Comparison of ENCODE assay signal across 16 cellular contexts in the genomic region with DNA sequence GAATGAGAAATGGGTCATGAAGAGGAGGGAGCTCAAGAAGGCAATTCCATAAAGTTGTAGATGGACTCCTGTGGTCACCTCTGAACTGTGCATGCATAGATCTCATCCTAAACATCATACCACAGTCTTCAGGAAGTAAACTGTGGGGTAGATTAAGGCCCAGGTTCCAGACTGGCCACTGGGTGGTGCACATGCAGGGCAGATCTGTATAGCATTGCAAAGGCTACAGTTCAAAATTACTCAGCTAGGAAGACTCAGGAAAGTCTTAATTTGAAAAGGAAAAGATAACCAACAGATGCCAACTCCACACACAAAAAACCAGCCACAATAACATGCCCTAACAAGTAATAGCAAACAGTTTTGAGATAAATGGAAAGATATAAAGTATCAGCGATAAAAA. TPM values are rescaled to one million over a fixed set of nuclear protein-coding genes. Genes with fewer than 3 reads are reported as not detected.
A peak's percentile ranks its signal among the peaks of the same experiment; 100 is the strongest.
DNase-seq lines count a peak whose midpoint lies in the region; ATAC-seq, FAIRE-seq and TF ChIP-seq lines count a peak whose summit lies in the region.
"Had no signal": no experiment of that assay in that cellular context is flagged by ENCODE, and none has a peak within 500 bp of the region (broad histone marks: within the 10 kb centered on the region; RNA-seq: fewer than 3 reads in every experiment).

No MANE protein-coding gene starts in this region.

- H4K8ac ChIP-seq in H1 (ENCODE audit: extremely low read depth, insufficient read depth, low read length) = no peak overlapping the region

- H2BK15ac ChIP-seq in H1 (ENCODE audit: low read length) = no peak overlapping the region

- H4K91ac ChIP-seq in H1 (replicated peaks; ENCODE audit: insufficient read length, low read length) = no peak overlapping the region

- H3K4me2 ChIP-seq in H1 (ENCODE audit: insufficient read depth in 1 of 2, low read depth in 2 of 2, low read length in 2 of 2) = no peak overlapping the region

- H3K23me2 ChIP-seq in H1 (ENCODE audit: low read depth, low read length) = no peaks in the 10 kb centered on the region

- H4K20me1 ChIP-seq in H1 (replicated peaks in 1 of 2; ENCODE audit: control insufficient read depth in 1 of 2, insufficient read depth in 2 of 2, low read length in 2 of 2) = no peaks in the 10 kb centered on the region

- TF ChIP-seq CTCF in NB4 (IDR thresholded peaks at IDR 0.05; ENCODE audit: low read depth, low read length) (peak; percentile 55), H1 (IDR thresholded peaks at IDR 0.05; ENCODE audit: control extremely low read depth in 1 of 3, insufficient read depth in 1 of 3, low read depth in 1 of 3, low read length in 3 of 3) (peak; percentile 48 to 57 (median 49)), type B pancreatic cell (conservative IDR thresholded peaks at IDR 0.05) (peak; percentile 23)

- H3K79me1 ChIP-seq in H1 (ENCODE audit: low read depth, low read length) = no peaks in the 10 kb centered on the region

- no peak overlapping the region for H3K9ac ChIP-seq in H1 (replicated peaks in 1 of 4; ENCODE audit: extremely low read depth in 1 of 4, low read depth in 3 of 4, low read length in 3 of 4)

- no peak overlapping the region for H3K4ac ChIP-seq in H1 (replicated peaks; ENCODE audit: insufficient read length, low read depth, low read length)

- no peaks in the 10 kb centered on the region for H3K4me1 ChIP-seq in H1 (replicated peaks in 1 of 4; ENCODE audit: control insufficient read depth in 3 of 4, insufficient read depth in 4 of 4, low read length in 3 of 4)

- no peak overlapping the region for H2AFZ ChIP-seq in H1 (ENCODE audit: low read length)

- peaks cover 0 to 2% of the 10 kb centered on the region in 2 experiments; a peak in 1 of 4 replicates for H3K9me3 ChIP-seq in H1 (ENCODE audit: insufficient read depth in 2 of 2, low read depth in 1 of 2, low read length in 1 of 2)

- no peaks in the 10 kb centered on the region for H3K79me2 ChIP-seq in H1 (ENCODE audit: control insufficient read depth in 1 of 2, insufficient read depth in 2 of 2, low read length in 2 of 2)

- H3K27me3 ChIP-seq in H1 (replicated peaks in 1 of 4; ENCODE audit: control insufficient read depth in 3 of 4, extremely low read depth in 1 of 4, insufficient read depth in 3 of 4, low read length in 3 of 4) = no peaks in the 10 kb centered on the region
- H3K27me3 ChIP-seq: dorsolateral prefrontal cortex, MG63 had no signal

- H3K4me3 Mint-ChIP-seq in activated CD8-positive, alpha-beta memory T cell treated with anti-CD3 and anti-CD28 coated beads, Interleukin-2, amount 10 ng/mL, durations not matched to agents 7 days and 5 days = no peak overlapping the region
- H3K4me3 Mint-ChIP-seq in type B pancreatic cell = no peak overlapping the region
- H3K4me3 Mint-ChIP-seq: CD4-positive, CD25-positive, alpha-beta regulatory T cell; naive thymus-derived CD4-positive, alpha-beta T cell; stimulated activated memory B cell treated with anti-CD40 and anti-IgM and Interleukin-4, amounts not matched to agents 10 μg/mL and 1 μg/mL and 100 μg/mL, for 72 hours had no signal

- H4K5ac ChIP-seq in H1 (ENCODE audit: insufficient read length, low read depth, low read length) = no peak overlapping the region

- no peak overlapping the region for H3K23ac ChIP-seq in H1 (ENCODE audit: insufficient read length)

- H3K9me3 Mint-ChIP-seq in activated CD8-positive, alpha-beta memory T cell treated with anti-CD3 and anti-CD28 coated beads, Interleukin-2, amount 10 ng/mL, durations not matched to agents 7 days and 5 days (ENCODE audit: low read depth) = peaks cover 4% of the 10 kb centered on the region
- H3K9me3 Mint-ChIP-seq in type B pancreatic cell = no peaks in the 10 kb centered on the region

- TF ChIP-seq POLR2A in NB4 (IDR thresholded peaks at IDR 0.05; ENCODE audit: extremely low read depth, insufficient read length) (no peak), H1 (IDR thresholded peaks at IDR 0.05; ENCODE audit: control extremely low read depth in 1 of 2, low read depth in 2 of 2, low read length in 2 of 2) (no peak)

- H3K36me3 ChIP-seq in H1 (ENCODE audit: control insufficient read depth in 2 of 4, insufficient read depth in 4 of 4, low read length in 3 of 4) = no peaks in the 10 kb centered on the region
- H3K36me3 ChIP-seq: MG63 had no signal

- H3K4me1 Mint-ChIP-seq in activated CD8-positive, alpha-beta memory T cell treated with anti-CD3 and anti-CD28 coated beads, Interleukin-2, amount 10 ng/mL, durations not matched to agents 7 days and 5 days = peaks cover 3% of the 10 kb centered on the region
- H3K4me1 Mint-ChIP-seq in type B pancreatic cell (ENCODE audit: unreplicated experiment) = no peaks in the 10 kb centered on the region
- H3K4me1 Mint-ChIP-seq: CD4-positive, CD25-positive, alpha-beta regulatory T cell; stimulated activated memory B cell treated with anti-CD40 and anti-IgM and Interleukin-4, amounts not matched to agents 10 μg/mL and 1 μg/mL and 100 μg/mL, for 72 hours had no signal

- peak; percentile 45 to 53 for TF ChIP-seq RAD21 in H1 (IDR thresholded peaks at IDR 0.05 in 1 of 2, conservative IDR thresholded peaks at IDR 0.05 in 1 of 2; ENCODE audit: low read depth in 2 of 2, low read length in 2 of 2)

- no peaks in the 10 kb centered on the region for H3K36me3 Mint-ChIP-seq in activated CD8-positive, alpha-beta memory T cell treated with anti-CD3 and anti-CD28 coated beads, Interleukin-2, amount 10 ng/mL, durations not matched to agents 7 days and 5 days
- H3K36me3 Mint-ChIP-seq in type B pancreatic cell = no peaks in the 10 kb centered on the region
- H3K36me3 Mint-ChIP-seq: CD4-positive, CD25-positive, alpha-beta regulatory T cell had no signal

- no peak for ATAC-seq in activated CD8-positive, alpha-beta memory T cell treated with anti-CD3 and anti-CD28 coated beads, Interleukin-2, amount 10 ng/mL, durations not matched to agents 7 days and 5 days
- no peak for ATAC-seq in HG03342 (IDR thresholded peaks at IDR 0.05; ENCODE audit: unreplicated experiment)
- ATAC-seq: naive thymus-derived CD4-positive, alpha-beta T cell; stimulated activated memory B cell treated with anti-CD40 and anti-IgM and Interleukin-4, amounts not matched to agents 10 μg/mL and 1 μg/mL and 100 μg/mL, for 72 hours had no signal

- no peak overlapping the region for H2BK120ac ChIP-seq in H1 (replicated peaks; ENCODE audit: low read depth, low read length)

- no peak overlapping the region for H2AK5ac ChIP-seq in H1 (ENCODE audit: low read depth, low read length)

- H3K27ac ChIP-seq in H1 (ENCODE audit: low read depth, low read length) = no peak overlapping the region
- H3K27ac ChIP-seq: dorsolateral prefrontal cortex had no signal

- H3K18ac ChIP-seq in H1 (ENCODE audit: extremely low read depth, low read length) = no peak overlapping the region

- peak; percentile 26 for DNase-seq in activated CD8-positive, alpha-beta memory T cell treated with anti-CD3 and anti-CD28 coated beads, Interleukin-2, amount 50 U/mL, for 48 hours
- DNase-seq in activated CD8-positive, alpha-beta memory T cell treated with anti-CD3 and anti-CD28 coated beads, Interleukin-2, amount 10 ng/mL, durations not matched to agents 7 days and 5 days = no peak
- peak; percentile 40 for DNase-seq in NB4 (ENCODE audit: low read depth)
- DNase-seq in H1 (ENCODE audit: low read depth in 1 of 2, low spot score in 2 of 2) = peak in 1 of 2 experiments; percentile 35
- no peak for DNase-seq in type B pancreatic cell (ENCODE audit: extremely low spot score, unreplicated experiment)
- DNase-seq in GM19239 (ENCODE audit: insufficient read length, low spot score) = no peak
- no peak for DNase-seq in pons (ENCODE audit: low spot score)
- DNase-seq: CD4-positive, CD25-positive, alpha-beta regulatory T cell; dorsolateral prefrontal cortex; MG63; naive thymus-derived CD4-positive, alpha-beta T cell; stimulated activated CD4-positive, alpha-beta T cell treated with anti-CD3 and anti-CD28 coated beads, Interleukin-15, amount 100 ng/mL, for 24 hours had no signal

- H2BK12ac ChIP-seq in H1 (ENCODE audit: low read depth, low read length) = no peak overlapping the region

- H3K4me3 ChIP-seq in NB4 (ENCODE audit: low read depth, low read length) (no peak overlapping the region), H1 (ENCODE audit: extremely low read depth in 1 of 4, insufficient read depth in 2 of 4, low read depth in 3 of 4, low read length in 4 of 4) (no peak overlapping the region)
- H3K4me3 ChIP-seq: dorsolateral prefrontal cortex, MG63 had no signal

- peaks cover 29% of the 10 kb centered on the region for H3K27me3 Mint-ChIP-seq in activated CD8-positive, alpha-beta memory T cell treated with anti-CD3 and anti-CD28 coated beads, Interleukin-2, amount 10 ng/mL, durations not matched to agents 7 days and 5 days
- peaks cover 3% of the 10 kb centered on the region for H3K27me3 Mint-ChIP-seq in type B pancreatic cell
- H3K27me3 Mint-ChIP-seq: CD4-positive, CD25-positive, alpha-beta regulatory T cell had no signal

- POLR2A ChIA-PET in H1 (lab: Charles Lee; ENCODE audit: partially characterized antibody) = no interaction called here

- H3K27ac Mint-ChIP-seq in activated CD8-positive, alpha-beta memory T cell treated with anti-CD3 and anti-CD28 coated beads, Interleukin-2, amount 10 ng/mL, durations not matched to agents 7 days and 5 days = no peak overlapping the region
- no peak overlapping the region for H3K27ac Mint-ChIP-seq in type B pancreatic cell
- H3K27ac Mint-ChIP-seq: activated T-helper 2 cell treated with anti-CD3 and anti-CD28 coated beads, Interferon-gamma antibody, Interleukin-2, Interleukin-4, amounts not matched to agents 10 μg/mL and 5 μg/mL and 100 μg/mL, durations not matched to agents 14 hours and 24 hours and 36 hours; CD4-positive, CD25-positive, alpha-beta regulatory T cell; naive thymus-derived CD4-positive, alpha-beta T cell; stimulated activated memory B cell treated with anti-CD40 and anti-IgM and Interleukin-4, amounts not matched to agents 10 μg/mL and 1 μg/mL and 100 μg/mL, for 72 hours had no signal

- no peak overlapping the region for H3K56ac ChIP-seq in H1 (replicated peaks; ENCODE audit: insufficient read length, low read depth, low read length)

- no peak for TF ChIP-seq EP300 in H1 (IDR thresholded peaks at IDR 0.05; ENCODE audit: borderline replicate concordance in 1 of 2, low read depth in 2 of 2, low read length in 2 of 2)

- H3K14ac ChIP-seq in H1 (ENCODE audit: insufficient read length) = no peak overlapping the region

- CTCF ChIA-PET in activated CD8-positive, alpha-beta memory T cell treated with anti-CD3 and anti-CD28 coated beads, Interleukin-2, amount 10 ng/mL, durations not matched to agents 7 days and 5 days (lab: Charles Lee) = no interaction called here
- CTCF ChIA-PET in H1 (lab: Charles Lee; ENCODE audit: partially characterized antibody) = interaction anchor here (0.6 to 1.3 kb wide), 8 partner anchors 9 to 1764 kb away, joined by 3 to 6 read pairs (median 4); no protein-coding TSS in a partner anchor

- no peak overlapping the region for H2BK5ac ChIP-seq in H1 (ENCODE audit: low read depth, low read length)

- 100% methylated on average over 1 of the region's 1 CpG for WGBS in H1 (ENCODE audit: extremely low coverage in 1 of 2, insufficient coverage in 1 of 2, insufficient read length in 1 of 2, insufficient replicate concordance in 2 of 2, low coverage in 1 of 2, low lambda C conversion rate in 2 of 2, missing lambda C conversion rate in 1 of 2), 2 experiments

- FAIRE-seq in H1 (lab: Jason Lieb, UNC) = peak; percentile 19
- FAIRE-seq in GM19239 (lab: Jason Lieb, UNC) = no peak
- FAIRE-seq: TTC549 had no signal

- H2BK20ac ChIP-seq in H1 (ENCODE audit: low read length) = no peak overlapping the region

RNA-seq across cellular contexts. Expression of a gene that starts 20.3 kb away (rescaled TPM):
- not detected for total RNA-seq in activated CD8-positive, alpha-beta memory T cell treated with anti-CD3 and anti-CD28 coated beads, Interleukin-2, amount 10 ng/mL, durations not matched to agents 7 days and 5 days
- not detected in 2 replicates for total RNA-seq in H1 (2021; fragmentation: NEBNext Ultra II Directional; extraction: Animal tissue kit (Norgen Biotek cat#: 25700))
- not detected in 2 replicates for polyA plus RNA-seq in H1 (2011; rRNA removed)
- not detected for polyA plus RNA-seq in H1 (2011; cell fraction: cytosol; rRNA removed)
- not detected for polyA plus RNA-seq in H1 (2011; cell fraction: nucleus; rRNA removed)
- polyA plus RNA-seq in H1 (2012, experiment 1 of 2) = not detected in 4 replicates
- polyA plus RNA-seq in H1 (2012, experiment 2 of 2) = not detected
- polyA plus RNA-seq in H1 (2013, experiment 1 of 2) = not detected
- polyA plus RNA-seq in H1 (2013, experiment 2 of 2) = not detected
- polyA minus RNA-seq in H1 (2011; rRNA and poly(A)+ RNA removed) = not detected in 2 replicates
- polyA minus RNA-seq in H1 (2011; cell fraction: cytosol; rRNA and poly(A)+ RNA removed) = not detected
- polyA minus RNA-seq in H1 (2011; cell fraction: nucleus; rRNA and poly(A)+ RNA removed) = not detected
- 0.43 and 0.58 TPM in 2 replicates for total RNA-seq in type B pancreatic cell (ENCODE audit: low replicate concordance)
- total RNA-seq: activated T-helper 2 cell treated with anti-CD3 and anti-CD28 coated beads, Interferon-gamma antibody, Interleukin-2, Interleukin-4, amounts not matched to agents 10 μg/mL and 5 μg/mL and 100 μg/mL, durations not matched to agents 14 hours and 24 hours and 36 hours; CD4-positive, CD25-positive, alpha-beta regulatory T cell; naive thymus-derived CD4-positive, alpha-beta T cell had no signal
- polyA plus RNA-seq: CD4-positive, CD25-positive, alpha-beta regulatory T cell; naive thymus-derived CD4-positive, alpha-beta T cell had no signal

Comparison
In these comparisons a context has a peak if more than half of its experiments do, and no peak if none do; other contexts are left out.
1. DNase-seq: peak in activated CD8-positive, alpha-beta memory T cell treated with anti-CD3 and anti-CD28 coated beads, Interleukin-2, amount 50 U/mL, for 48 hours (single experiment) and NB4 (single experiment); none in activated CD8-positive, alpha-beta memory T cell treated with anti-CD3 and anti-CD28 coated beads, Interleukin-2, amount 10 ng/mL, durations not matched to agents 7 days and 5 days (single experiment), type B pancreatic cell (single experiment), GM19239 (single experiment) and pons (single experiment).
2. Peak in every context shown above with its lines, with median percentiles within 50 percentile points of each other: CTCF ChIP-seq.